Comparison of ENCODE assay signal across 18 cellular contexts in the genomic region with DNA sequence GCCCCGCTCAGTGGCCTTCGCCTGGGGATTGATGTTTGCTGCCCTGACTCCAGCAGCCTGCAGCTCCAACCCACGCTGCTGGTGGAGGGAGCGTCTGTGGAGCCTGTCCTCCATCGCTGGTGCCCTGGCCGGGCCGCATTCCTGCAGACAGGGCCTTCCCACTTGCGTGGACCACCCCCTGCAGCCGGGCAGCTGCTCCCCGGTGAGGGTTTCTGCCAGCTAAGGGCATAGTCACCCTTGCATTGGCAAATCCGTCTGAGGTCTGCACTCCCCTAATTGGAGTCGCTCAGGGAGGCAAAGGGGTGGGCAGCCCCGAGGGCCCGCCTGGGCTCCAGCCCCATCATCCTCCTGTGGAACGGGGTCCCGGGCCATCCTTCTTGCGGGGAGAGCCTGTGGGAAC. TPM values are rescaled to one million over a fixed set of nuclear protein-coding genes. Genes with fewer than 3 reads are reported as not detected.
DNase-seq lines count a peak whose midpoint lies in the region; FAIRE-seq and TF ChIP-seq lines count a peak whose summit lies in the region.
"Had no signal": no experiment of that assay in that cellular context is flagged by ENCODE, and none has a peak within 500 bp of the region (broad histone marks: within the 10 kb centered on the region; RNA-seq: fewer than 3 reads in every experiment).

No MANE protein-coding gene starts in this region.

- H3K27me3 ChIP-seq in ascending aorta (no peaks in the 10 kb centered on the region), neuronal stem cell (ENCODE audit: control insufficient read depth in 3 of 3, insufficient read depth in 3 of 3, low read depth in 1 of 3, low read length in 3 of 3) (peaks cover 0 to 27% (median 0%) of the 10 kb centered on the region in 3 experiments), tibial artery (no peaks in the 10 kb centered on the region), stomach (peaks cover 0 to 10% (median 0%) of the 10 kb centered on the region in 3 donors)

- H3K27ac ChIP-seq in ascending aorta = peak overlapping the region; percentile 73 to 80
- peak overlapping the region; percentile 68 to 85 for H3K27ac ChIP-seq in coronary artery
- peak overlapping the region; percentile 91 for H3K27ac ChIP-seq in neuronal stem cell (replicated peaks; ENCODE audit: low read length)
- H3K27ac ChIP-seq in tibial artery = peak overlapping the region; percentile 51 to 85
- no peak overlapping the region for H3K27ac ChIP-seq in stomach
- H3K27ac ChIP-seq: C4-2B had no signal

- TF ChIP-seq CTCF in ascending aorta (IDR thresholded peaks at IDR 0.05) = no peak
- no peak for TF ChIP-seq CTCF in coronary artery (IDR thresholded peaks at IDR 0.05)
- TF ChIP-seq CTCF in tibial artery (IDR thresholded peaks at IDR 0.05) = no peak
- no peak for TF ChIP-seq CTCF in D721Med (IDR thresholded peaks at IDR 0.05; ENCODE audit: insufficient read depth, missing control alignments)
- no peak for TF ChIP-seq CTCF in stomach (IDR thresholded peaks at IDR 0.05)

- H4K8ac ChIP-seq in neuronal stem cell (ENCODE audit: low read depth, low read length) = peak overlapping the region; percentile 90

- H3K23ac ChIP-seq in neuronal stem cell (ENCODE audit: low read depth, low read length, poor library complexity) = peak overlapping the region; percentile 49

- peaks cover 21% of the 10 kb centered on the region for H3K79me1 ChIP-seq in neuronal stem cell (ENCODE audit: low read depth, low read length)

- peak overlapping the region; percentile 99 for H3K18ac ChIP-seq in neuronal stem cell (ENCODE audit: low read length)

- H2BK12ac ChIP-seq in neuronal stem cell (ENCODE audit: low read length) = peak overlapping the region; percentile 47

- H2BK5ac ChIP-seq in neuronal stem cell (ENCODE audit: low read length) = peak overlapping the region; percentile 83

- H3K4me3 ChIP-seq in ascending aorta = no peak overlapping the region
- peak overlapping the region; percentile 26 for H3K4me3 ChIP-seq in coronary artery
- H3K4me3 ChIP-seq in neuronal stem cell (ENCODE audit: low read length in 2 of 2) = no peak overlapping the region
- H3K4me3 ChIP-seq in tibial artery = no peak overlapping the region
- no peak overlapping the region for H3K4me3 ChIP-seq in stomach
- H3K4me3 ChIP-seq: K562 had no signal

- H2AK5ac ChIP-seq in neuronal stem cell (ENCODE audit: low read depth, low read length) = peak overlapping the region; percentile 100

- intact Hi-C loops in ascending aorta (cut with DNase I) (no loop called here), tibial artery (cut with DNase I; ENCODE audit: low total_unique reads) (loop anchor here (5.0 kb wide), 1 partner anchor 35 kb away; no protein-coding TSS in a partner anchor), head of caudate nucleus (cut with DNase I) (no loop called here), stomach (cut with DNase I; ENCODE audit: low total_unique reads) (no loop called here)

- FAIRE-seq in D721Med (lab: Jason Lieb, UNC) = no peak
- FAIRE-seq: G401.6, GM12891, GM19239, K562 had no signal

- H3K4me1 ChIP-seq in ascending aorta (peaks cover 32 to 69% of the 10 kb centered on the region in 2 donors), neuronal stem cell (ENCODE audit: control insufficient read depth in 2 of 2, insufficient read depth in 1 of 2, low read depth in 1 of 2, low read length in 2 of 2) (peaks cover 2 to 49% of the 10 kb centered on the region in 2 donors), tibial artery (peaks cover 0 to 84% (median 67%) of the 10 kb centered on the region in 4 donors), stomach (peaks cover 0 to 34% (median 24%) of the 10 kb centered on the region in 4 donors)

- H3K4me2 ChIP-seq in neuronal stem cell (ENCODE audit: insufficient read depth, low read length, poor library complexity, severe bottlenecking) = no peak overlapping the region

- peak overlapping the region; percentile 69 for H2BK120ac ChIP-seq in neuronal stem cell (ENCODE audit: low read depth, low read length)

- H4K91ac ChIP-seq in neuronal stem cell (ENCODE audit: low read depth, low read length, poor library complexity) = peak overlapping the region; percentile 94

- TF ChIP-seq POLR2A in stomach (IDR thresholded peaks at IDR 0.05) = no peak

- no CpG with 5 or more reads among the region's 17 CpGs for WGBS in neuronal stem cell (ENCODE audit: extremely low coverage in 2 of 2, insufficient read length in 2 of 2, insufficient replicate concordance in 1 of 2), 2 donors
- WGBS in stomach, 5 donors = 66 to 87% (median 82%) methylated on average over 4 to 17 of the region's 17 CpGs

- TF ChIP-seq EP300 in stomach (IDR thresholded peaks at IDR 0.05) = no peak

- H3K36me3 ChIP-seq in ascending aorta (peaks cover 0 to 3% of the 10 kb centered on the region in 2 donors), neuronal stem cell (replicated peaks in 1 of 2; ENCODE audit: control insufficient read depth in 2 of 2, insufficient read depth in 2 of 2, low read length in 2 of 2) (peaks cover 0 to 3% of the 10 kb centered on the region in 2 donors), tibial artery (peaks cover 0 to 6% (median 3%) of the 10 kb centered on the region in 3 donors), stomach (no peaks in the 10 kb centered on the region)

- DNase-seq in ascending aorta (ENCODE audit: low spot score in 2 of 2) (no peak), coronary artery (ENCODE audit: low spot score) (no peak), neuronal stem cell (ENCODE audit: low spot score) (no peak), tibial artery (no peak), D721Med (ENCODE audit: insufficient read length, low spot score) (no peak), HK-2 (ENCODE audit: unreplicated experiment) (no peak), head of caudate nucleus (no peak), stomach (no peak)
- DNase-seq: CD4-positive, alpha-beta memory T cell; DMS153; DMS79 treated with DMSO at 0.1 percent for 48 hours; EL; H9 had no signal

- H3K9me3 ChIP-seq in ascending aorta (no peaks in the 10 kb centered on the region), neuronal stem cell (replicated peaks in 1 of 2; ENCODE audit: control insufficient read depth in 2 of 2, insufficient read depth in 1 of 2, low read depth in 1 of 2, low read length in 2 of 2) (peaks cover 11 to 15% of the 10 kb centered on the region in 2 donors), tibial artery (peaks cover 0 to 8% (median 2%) of the 10 kb centered on the region in 3 donors), stomach (peaks cover 0 to 11% (median 7%) of the 10 kb centered on the region in 4 donors)

- peak overlapping the region; percentile 92 for H3K14ac ChIP-seq in neuronal stem cell (ENCODE audit: low read length)

- H3K4ac ChIP-seq in neuronal stem cell (ENCODE audit: low read length) = peak overlapping the region; percentile 100

- H2BK15ac ChIP-seq in neuronal stem cell (ENCODE audit: low read length) = peak overlapping the region; percentile 100

- H3K9ac ChIP-seq in neuronal stem cell (ENCODE audit: low read depth, low read length, poor library complexity) = peak overlapping the region; percentile 88

- no peak overlapping the region for H2AFZ ChIP-seq in neuronal stem cell (ENCODE audit: low read length)

RNA-seq across cellular contexts. Expression of a gene that starts 43.5 kb away (rescaled TPM):
- total RNA-seq in ascending aorta (84.2 TPM), stomach (100 to 1,000 TPM in 2 of 5 donors, 10 to 100 TPM in 2, under 1 TPM in 1; 0.29 to 222 (median 32.2) TPM)
- polyA plus RNA-seq in neuronal stem cell (2013, experiment 1 of 2) = 7.9 TPM
- polyA plus RNA-seq in neuronal stem cell (2013, experiment 2 of 2) = 7.6 TPM
- polyA plus RNA-seq in stomach = 1 to 10 TPM; 2.4 to 8.2 (median 7.0) TPM
- total RNA-seq: CD4-positive, alpha-beta memory T cell had no signal
- polyA plus RNA-seq: CD4-positive, alpha-beta memory T cell had no signal

Comparison
In these comparisons a context has a peak if more than half of its experiments do, and no peak if none do; other contexts are left out.
1. H3K27ac ChIP-seq: peak in ascending aorta (2 of 2), coronary artery (2 of 2), neuronal stem cell (single experiment) and tibial artery (2 of 2); none in stomach (0 of 5).